10 cellular contexts compared by ENCODE assay signal in genomic region chr1:71068325-71069240, GRCh38.
DNase-seq lines count a peak whose midpoint lies in the region; ATAC-seq and TF ChIP-seq lines count a peak whose summit lies in the region.
"Had no signal": no experiment of that assay in that cellular context is flagged by ENCODE, and none has a peak within 500 bp of the region (broad histone marks: within the 10 kb centered on the region; RNA-seq: fewer than 3 reads in every experiment).

No MANE protein-coding gene starts in this region.

- DNase-seq in central memory CD8-positive, alpha-beta T cell (ENCODE audit: low spot score in 2 of 2), result no peak
- no peak for DNase-seq in NCI-H1105 treated with DMSO at 0.1 percent for 48 hours (lab: John Stamatoyannopoulos, UW)
- no peak for DNase-seq in NAMALWA (ENCODE audit: low spot score)
- no peak for DNase-seq in RWPE1 (ENCODE audit: low spot score)
- DNase-seq in NCI-H226, result no peak
- DNase-seq: NCI-H146, transverse colon had no signal

- ATAC-seq in GM18870 (IDR thresholded peaks at IDR 0.05; ENCODE audit: unreplicated experiment) (peak; percentile 84), GM21529 (IDR thresholded peaks at IDR 0.05; ENCODE audit: unreplicated experiment) (peak; percentile 92), HG03342 (IDR thresholded peaks at IDR 0.05; ENCODE audit: unreplicated experiment) (peak; percentile 63)
- ATAC-seq in central memory CD8-positive, alpha-beta T cell (replicated peaks; ENCODE audit: extremely low read depth, poor library complexity, severe bottlenecking), result no peak

- H3K36me3 Mint-ChIP-seq in central memory CD8-positive, alpha-beta T cell (ENCODE audit: insufficient read depth), result peaks cover 83% of the 10 kb centered on the region

- POLR2A ChIA-PET in RWPE1 (lab: Yijun Ruan, JAX; ENCODE audit: low non-redundant PET), result no interaction called here

- no peaks in the 10 kb centered on the region for H3K27me3 Mint-ChIP-seq in central memory CD8-positive, alpha-beta T cell

- H3K9me3 Mint-ChIP-seq in central memory CD8-positive, alpha-beta T cell, result no peaks in the 10 kb centered on the region

- CTCF ChIA-PET in RWPE1 (lab: Yijun Ruan, JAX), result interaction anchor here (0.9 kb wide), 1 partner anchor 424 kb away, joined by 3 read pairs; no protein-coding TSS in a partner anchor

- H3K27ac ChIP-seq in RWPE1, result no peak overlapping the region
- H3K27ac ChIP-seq: transverse colon had no signal

- H3K27ac Mint-ChIP-seq in central memory CD8-positive, alpha-beta T cell (ENCODE audit: low read depth), result peak overlapping the region; percentile 69

- no peak for TF ChIP-seq CTCF in RWPE1 (conservative IDR thresholded peaks at IDR 0.05; ENCODE audit: low read depth)

- H3K4me1 Mint-ChIP-seq in central memory CD8-positive, alpha-beta T cell, result peaks cover 18% of the 10 kb centered on the region

- no peak overlapping the region for H3K4me3 Mint-ChIP-seq in central memory CD8-positive, alpha-beta T cell
